ENCODE assay signal across 8 cellular contexts in the genomic region with DNA sequence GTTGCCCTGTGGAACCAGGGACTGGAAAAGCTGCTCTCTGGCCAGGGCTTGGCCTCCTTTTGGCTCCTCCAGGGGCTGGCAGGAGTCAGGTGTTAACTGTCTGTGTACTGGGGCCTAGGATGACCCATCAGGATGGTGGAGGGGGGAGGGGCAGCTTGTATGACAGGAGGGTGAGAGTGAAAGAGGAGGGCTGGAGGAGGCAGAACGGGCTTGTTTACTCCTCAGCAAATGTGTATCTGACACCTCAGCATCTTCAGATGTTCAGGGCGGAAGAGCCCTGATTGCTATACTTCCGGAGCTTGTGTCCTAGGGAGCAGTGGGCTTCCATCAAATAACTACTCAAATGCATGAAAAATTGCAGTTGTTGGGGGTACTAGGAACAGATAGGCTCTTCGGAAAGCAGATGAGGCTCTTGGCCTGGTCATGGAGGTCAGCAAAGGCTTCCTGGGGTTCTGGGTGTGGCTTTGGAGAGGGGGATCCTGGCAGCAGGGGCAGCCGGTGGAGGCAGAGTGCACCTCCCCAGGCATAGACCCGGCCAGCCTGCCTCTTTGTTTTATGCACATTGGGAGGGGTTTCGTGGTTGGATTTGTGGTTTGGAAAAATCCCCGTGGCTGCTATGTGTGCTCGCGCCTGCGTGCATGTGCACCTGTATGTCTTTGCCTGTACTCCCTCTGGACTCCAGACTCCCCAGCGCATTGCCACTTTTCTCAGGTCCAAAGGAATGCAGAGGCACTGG. TPM values are rescaled to one million over a fixed set of nuclear protein-coding genes. Genes with fewer than 3 reads are reported as not detected.
A peak's percentile ranks its signal among the peaks of the same experiment; 100 is the strongest.
DNase-seq lines count a peak whose midpoint lies in the region; ATAC-seq and TF ChIP-seq lines count a peak whose summit lies in the region.

No MANE protein-coding gene starts in this region.

- no peak for TF ChIP-seq POLR2A in tibial nerve (IDR thresholded peaks at IDR 0.05)

- H3K27me3 Mint-ChIP-seq in type B pancreatic cell, result no peaks in the 10 kb centered on the region

- 67 to 68% methylated on average over 12 of the region's 12 CpGs for WGBS in tibial nerve, 2 donors

- H3K4me3 Mint-ChIP-seq in type B pancreatic cell, result no peak overlapping the region

- no peaks in the 10 kb centered on the region for H3K9me3 Mint-ChIP-seq in type B pancreatic cell

- peak; percentile 42 for ATAC-seq in GM19463 (IDR thresholded peaks at IDR 0.05; ENCODE audit: unreplicated experiment)
- ATAC-seq in mucosa of descending colon, result peak; percentile 52
- no peak for ATAC-seq in HG03175 (IDR thresholded peaks at IDR 0.05; ENCODE audit: unreplicated experiment)

- no peaks in the 10 kb centered on the region for H3K36me3 Mint-ChIP-seq in type B pancreatic cell

- TF ChIP-seq CTCF in KMS-11 (conservative IDR thresholded peaks at IDR 0.05; ENCODE audit: low read depth, low read length), result no peak
- TF ChIP-seq CTCF in mucosa of descending colon (IDR thresholded peaks at IDR 0.05), result no peak
- TF ChIP-seq CTCF in tibial nerve (IDR thresholded peaks at IDR 0.05), result no peak
- TF ChIP-seq CTCF in type B pancreatic cell (conservative IDR thresholded peaks at IDR 0.05), result no peak

- H3K27me3 ChIP-seq in KMS-11 (ENCODE audit: insufficient read depth, low read depth), result no peaks in the 10 kb centered on the region
- H3K27me3 ChIP-seq in tibial nerve, result no peaks in the 10 kb centered on the region

- H3K27ac ChIP-seq in KMS-11 (peak overlapping the region; percentile 91), tibial nerve (peak overlapping the region; percentile 61 to 88 (median 74))

- peaks cover 36% of the 10 kb centered on the region for H3K4me1 Mint-ChIP-seq in type B pancreatic cell (ENCODE audit: unreplicated experiment)

- no peak for TF ChIP-seq EP300 in tibial nerve (IDR thresholded peaks at IDR 0.05)

- no peak overlapping the region for H3K27ac Mint-ChIP-seq in type B pancreatic cell

- H3K4me2 ChIP-seq in KMS-11, result peak overlapping the region; percentile 88

- H3K4me3 ChIP-seq in KMS-11 (IDR thresholded peaks at IDR 0.05; ENCODE audit: insufficient read depth, low read depth, low read length) (no peak overlapping the region), mucosa of descending colon (no peak overlapping the region), tibial nerve (no peak overlapping the region)

- H3K9me3 ChIP-seq in mucosa of descending colon (no peaks in the 10 kb centered on the region), tibial nerve (no peaks in the 10 kb centered on the region)

- H2AFZ ChIP-seq in KMS-11 (ENCODE audit: low read depth), result peak overlapping the region; percentile 42

- H3K79me2 ChIP-seq in KMS-11 (ENCODE audit: insufficient read depth, low read depth), result no peaks in the 10 kb centered on the region

- H3K36me3 ChIP-seq in KMS-11 (ENCODE audit: insufficient read depth), result no peaks in the 10 kb centered on the region
- no peaks in the 10 kb centered on the region for H3K36me3 ChIP-seq in mucosa of descending colon (ENCODE audit: low read depth)
- H3K36me3 ChIP-seq in tibial nerve, result no peaks in the 10 kb centered on the region

- intact Hi-C loops in mucosa of descending colon (cut with DNase I, micrococcal nuclease), result no loop called here

- H3K4me1 ChIP-seq in KMS-11 (ENCODE audit: low read depth, poor library complexity, severe bottlenecking) (peaks cover 49% of the 10 kb centered on the region), mucosa of descending colon (ENCODE audit: low read depth) (peaks cover 17% of the 10 kb centered on the region), tibial nerve (peaks cover 0 to 96% (median 67%) of the 10 kb centered on the region in 4 donors)

- H3K9ac ChIP-seq in KMS-11, result peak overlapping the region; percentile 75

- no peaks in the 10 kb centered on the region for H4K20me1 ChIP-seq in KMS-11 (ENCODE audit: insufficient read depth)

- DNase-seq in activated T-helper 1 cell treated with anti-CD3 and anti-CD28 coated beads, Interleukin-2, amount 50 U/mL, for 16 hours (ENCODE audit: low read depth in 1 of 2, low spot score in 1 of 2), result peak; percentile 12 to 38
- DNase-seq in mucosa of descending colon (no peak), tibial nerve (ENCODE audit: low spot score in 2 of 2) (no peak), type B pancreatic cell (ENCODE audit: extremely low spot score, unreplicated experiment) (no peak), putamen (ENCODE audit: low spot score) (no peak)

RNA-seq across cellular contexts. Expression of gene CD82, which starts 31.2 kb away (rescaled TPM):
- total RNA-seq in mucosa of descending colon, result 10 to 100 TPM; 27.2 to 43.2 (median 29.6) TPM
- total RNA-seq in tibial nerve, result 10 to 100 TPM; 27.9 to 49.4 (median 43.4) TPM
- total RNA-seq in type B pancreatic cell (ENCODE audit: low replicate concordance), result 80.3 and 82.1 TPM in 2 replicates

Comparison
In these comparisons a context has a peak if more than half of its experiments do, and no peak if none do; other contexts are left out.
1. DNase-seq: peak in activated T-helper 1 cell treated with anti-CD3 and anti-CD28 coated beads, Interleukin-2, amount 50 U/mL, for 16 hours (2 of 2); none in mucosa of descending colon (0 of 3), tibial nerve (0 of 2), type B pancreatic cell (single experiment) and putamen (single experiment).